In genomic region chr19:18865106-18865972, GRCh38 we compare ENCODE assay signal across 23 cellular contexts. TPM values are rescaled to one million over a fixed set of nuclear protein-coding genes. Genes with fewer than 3 reads are reported as not detected.
DNase-seq lines count a peak whose midpoint lies in the region; ATAC-seq and TF ChIP-seq lines count a peak whose summit lies in the region.
"Had no signal": no experiment of that assay in that cellular context is flagged by ENCODE, and none has a peak within 500 bp of the region (broad histone marks: within the 10 kb centered on the region; RNA-seq: fewer than 3 reads in every experiment).

No MANE protein-coding gene starts in this region.

- no peak overlapping the region for H4K91ac ChIP-seq in H9 (ENCODE audit: insufficient read length, low read depth, low read length)
- no peak overlapping the region for H4K91ac ChIP-seq in neuronal stem cell (ENCODE audit: low read depth, low read length, poor library complexity)

- no peak overlapping the region for H3K23ac ChIP-seq in H9 (ENCODE audit: insufficient read length, low read depth, low read length)
- H3K23ac ChIP-seq in neuronal stem cell (ENCODE audit: low read depth, low read length, poor library complexity): peak overlapping the region; percentile 55

- H3K36me3 Mint-ChIP-seq in H9 (ENCODE audit: insufficient read depth in 1 of 3, low read depth in 3 of 3): peaks cover 24 to 68% (median 62%) of the 10 kb centered on the region in 3 experiments; a peak in 6 of 7 replicates

- H3K9me3 ChIP-seq in H9 (ENCODE audit: control insufficient read depth, low read depth, low read length) (no peaks in the 10 kb centered on the region), neuronal stem cell (replicated peaks in 1 of 2; ENCODE audit: control insufficient read depth in 2 of 2, insufficient read depth in 1 of 2, low read depth in 1 of 2, low read length in 2 of 2) (no peaks in the 10 kb centered on the region), hepatocyte (ENCODE audit: low read depth) (no peaks in the 10 kb centered on the region)
- H3K9me3 ChIP-seq: BE2C, HAP-1 had no signal

- H2BK15ac ChIP-seq in H9 (ENCODE audit: low read depth, low read length) (no peak overlapping the region), neuronal stem cell (ENCODE audit: low read length) (no peak overlapping the region)

- H3K9me2 ChIP-seq in hepatocyte (replicated peaks; ENCODE audit: insufficient read depth): no peaks in the 10 kb centered on the region

- DNase-seq in H9 (no peak), foreskin keratinocyte (no peak), neuronal stem cell (ENCODE audit: low spot score) (no peak), globus pallidus (ENCODE audit: low spot score) (no peak), hepatocyte (ENCODE audit: low spot score) (no peak)
- DNase-seq: BE2C, EL, GF-D8, KG1, NCI-H1092, NCI-H146, NCI-H2029, NCI-H2227 treated with DMSO at 0.1 percent for 48 hours, NCI-H510A, NCI-H748 treated with DMSO at 0.1 percent for 48 hours, PC-9, RPMI8226, SIG-M5 had no signal

- peak; percentile 14 for ATAC-seq in foreskin keratinocyte
- ATAC-seq in HG03108 (IDR thresholded peaks at IDR 0.05; ENCODE audit: unreplicated experiment): no peak

- TF ChIP-seq CTCF in H9 (conservative IDR thresholded peaks at IDR 0.05) (no peak), VCaP (conservative IDR thresholded peaks at IDR 0.05) (no peak), foreskin keratinocyte (conservative IDR thresholded peaks at IDR 0.05) (no peak), hepatocyte (IDR thresholded peaks at IDR 0.05; ENCODE audit: poor library complexity) (no peak)

- no peak overlapping the region for H3K18ac ChIP-seq in H9 (ENCODE audit: insufficient read length, low read depth, low read length)
- no peak overlapping the region for H3K18ac ChIP-seq in neuronal stem cell (ENCODE audit: low read length)

- H3K56ac ChIP-seq in H9 (ENCODE audit: insufficient read length, low read depth, low read length): no peak overlapping the region

- H2BK120ac ChIP-seq in H9 (ENCODE audit: low read depth, low read length, poor library complexity, severe bottlenecking) (no peak overlapping the region), neuronal stem cell (ENCODE audit: low read depth, low read length) (no peak overlapping the region)

- H3K4ac ChIP-seq in H9 (ENCODE audit: low read depth, low read length) (no peak overlapping the region), neuronal stem cell (ENCODE audit: low read length) (no peak overlapping the region)

- H3K4me2 ChIP-seq in H9 (ENCODE audit: insufficient read depth, insufficient read length, low read length) (no peak overlapping the region), neuronal stem cell (ENCODE audit: insufficient read depth, low read length, poor library complexity, severe bottlenecking) (no peak overlapping the region), hepatocyte (no peak overlapping the region)
- H3K4me2 ChIP-seq: PC-9 had no signal

- no peak overlapping the region for H2BK5ac ChIP-seq in H9 (ENCODE audit: insufficient read length, low read length)
- H2BK5ac ChIP-seq in neuronal stem cell (ENCODE audit: low read length): no peak overlapping the region

- H3K4me1 ChIP-seq in H9 (ENCODE audit: insufficient read depth, low read length) (no peaks in the 10 kb centered on the region), foreskin keratinocyte (no peaks in the 10 kb centered on the region), neuronal stem cell (ENCODE audit: control insufficient read depth in 2 of 2, insufficient read depth in 1 of 2, low read depth in 1 of 2, low read length in 2 of 2) (no peaks in the 10 kb centered on the region), hepatocyte (ENCODE audit: insufficient read depth) (no peaks in the 10 kb centered on the region)
- H3K4me1 ChIP-seq: HAP-1 had no signal

- no peaks in the 10 kb centered on the region for H4K20me1 ChIP-seq in H9 (ENCODE audit: control insufficient read depth, insufficient read depth, insufficient read length)
- peaks cover 5% of the 10 kb centered on the region for H4K20me1 ChIP-seq in hepatocyte (ENCODE audit: insufficient read depth, poor library complexity, severe bottlenecking)

- H2AK5ac ChIP-seq in H9 (ENCODE audit: insufficient read length, low read length) (no peak overlapping the region), neuronal stem cell (ENCODE audit: low read depth, low read length) (no peak overlapping the region)

- H3K27me3 ChIP-seq in H9 (ENCODE audit: insufficient read depth, low read length) (no peaks in the 10 kb centered on the region), foreskin keratinocyte (peaks cover 20% of the 10 kb centered on the region), neuronal stem cell (ENCODE audit: control insufficient read depth in 3 of 3, insufficient read depth in 3 of 3, low read depth in 1 of 3, low read length in 3 of 3) (no peaks in the 10 kb centered on the region), hepatocyte (no peaks in the 10 kb centered on the region)
- H3K27me3 ChIP-seq: BE2C had no signal

- no peak overlapping the region for H3T11ph ChIP-seq in H9 (ENCODE audit: low read length)

- H2BK12ac ChIP-seq in H9 (ENCODE audit: insufficient read length, low read depth, low read length): no peak overlapping the region
- no peak overlapping the region for H2BK12ac ChIP-seq in neuronal stem cell (ENCODE audit: low read length)

- no peak overlapping the region for H2BK20ac ChIP-seq in H9 (ENCODE audit: low read depth, low read length, poor library complexity, severe bottlenecking)

- H3K4me1 Mint-ChIP-seq in H9: peaks cover 0 to 6% of the 10 kb centered on the region in 2 experiments; a peak in 2 of 4 replicates

- H3K79me2 ChIP-seq in H9 (ENCODE audit: insufficient read depth, low read length) (no peaks in the 10 kb centered on the region), hepatocyte (no peaks in the 10 kb centered on the region)

- H4K8ac ChIP-seq in H9 (replicated peaks; ENCODE audit: insufficient read length, low read depth, low read length) (no peak overlapping the region), neuronal stem cell (ENCODE audit: low read depth, low read length) (no peak overlapping the region)

- H3K23me2 ChIP-seq in H9 (ENCODE audit: insufficient read length, low read depth, low read length, poor library complexity, severe bottlenecking): no peaks in the 10 kb centered on the region

- no peak overlapping the region for H2AFZ ChIP-seq in H9 (ENCODE audit: low read length)
- no peak overlapping the region for H2AFZ ChIP-seq in neuronal stem cell (ENCODE audit: low read length)
- H2AFZ ChIP-seq in hepatocyte: no peak overlapping the region
- H2AFZ ChIP-seq: PC-9 had no signal

- H3K14ac ChIP-seq in H9 (ENCODE audit: insufficient read depth, low read length) (no peak overlapping the region; the same call in 1 of the 2 replicates), neuronal stem cell (ENCODE audit: low read length) (no peak overlapping the region)

- peak overlapping the region in 2 of 3 experiments; percentile 79 to 85; a peak in 3 of 7 replicates for H3K27ac Mint-ChIP-seq in H9

- no peak overlapping the region for H3K27ac ChIP-seq in H9 (ENCODE audit: insufficient read length, low read depth, low read length)
- H3K27ac ChIP-seq in VCaP: peak overlapping the region; percentile 34
- H3K27ac ChIP-seq in foreskin keratinocyte: no peak overlapping the region
- no peak overlapping the region for H3K27ac ChIP-seq in neuronal stem cell (replicated peaks; ENCODE audit: low read length)
- no peak overlapping the region for H3K27ac ChIP-seq in hepatocyte
- H3K27ac ChIP-seq: HL-60, PC-9 had no signal

- H4K5ac ChIP-seq in H9 (ENCODE audit: insufficient read length, low read depth, low read length): no peak overlapping the region

- no peak overlapping the region for H3K4me3 Mint-ChIP-seq in H9

- no peaks in the 10 kb centered on the region for H3K9me3 Mint-ChIP-seq in H9

- H3K36me3 ChIP-seq in neuronal stem cell (replicated peaks in 1 of 2; ENCODE audit: control insufficient read depth in 2 of 2, insufficient read depth in 2 of 2, low read length in 2 of 2): peaks cover 54 to 82% of the 10 kb centered on the region in 2 donors
- H3K36me3 ChIP-seq in hepatocyte (replicated peaks; ENCODE audit: insufficient read depth, low read depth): no peaks in the 10 kb centered on the region

- H3K4me3 ChIP-seq in neuronal stem cell (ENCODE audit: low read length in 2 of 2) (no peak overlapping the region), hepatocyte (no peak overlapping the region)
- H3K4me3 ChIP-seq: HAP-1, PC-9 had no signal

- H3K79me1 ChIP-seq in H9 (ENCODE audit: insufficient read depth, low read depth, low read length, poor library complexity, severe bottlenecking) (no peaks in the 10 kb centered on the region), neuronal stem cell (ENCODE audit: low read depth, low read length) (peaks cover 8% of the 10 kb centered on the region)

- no peak overlapping the region for H3K9ac ChIP-seq in H9 (ENCODE audit: extremely low read depth, insufficient read length, low read length)
- no peak overlapping the region for H3K9ac ChIP-seq in neuronal stem cell (ENCODE audit: low read depth, low read length, poor library complexity)

- no peaks in the 10 kb centered on the region for H3K27me3 Mint-ChIP-seq in H9 (ENCODE audit: low read depth)

- WGBS in H9 (ENCODE audit: extremely low coverage, insufficient read length, low lambda C conversion rate): no CpG with 5 or more reads among the region's 27 CpGs
- no CpG with 5 or more reads among the region's 27 CpGs for WGBS in neuronal stem cell (ENCODE audit: extremely low coverage in 2 of 2, insufficient read length in 2 of 2, insufficient replicate concordance in 1 of 2), 2 donors
- 94% methylated on average over 23 of the region's 27 CpGs for WGBS in hepatocyte (ENCODE audit: low lambda C conversion rate, missing lambda C conversion rate)

RNA-seq across cellular contexts. Expression of gene CERS1, which starts 30.6 kb away (rescaled TPM):
- total RNA-seq in H9 (2021) (19.3 and 20.3 TPM in 2 replicates), foreskin keratinocyte (0.10 and 0.11 TPM in 2 replicates), hepatocyte (3.0 and 5.3 TPM in 2 replicates)
- polyA plus RNA-seq in foreskin keratinocyte (0.06 and 0.28 TPM in 2 replicates), hepatocyte (4.9 and 5.7 TPM in 2 replicates)
- polyA plus RNA-seq in neuronal stem cell (2013, experiment 1 of 2): 17.4 TPM
- polyA plus RNA-seq in neuronal stem cell (2013, experiment 2 of 2): 17.0 TPM
- total RNA-seq: HT-29 had no signal

RNA-seq across cellular contexts. Expression of gene UPF1, which starts 33.6 kb away (rescaled TPM):
- total RNA-seq in H9 (2021) (83.3 and 85.4 TPM in 2 replicates), foreskin keratinocyte (56.7 and 58.1 TPM in 2 replicates), hepatocyte (24.5 and 47.2 TPM in 2 replicates)
- polyA plus RNA-seq in foreskin keratinocyte (43.2 and 44.0 TPM in 2 replicates), hepatocyte (22.2 and 27.0 TPM in 2 replicates)
- 17.2 TPM for polyA plus RNA-seq in neuronal stem cell (2013, experiment 1 of 2)
- 16.5 TPM for polyA plus RNA-seq in neuronal stem cell (2013, experiment 2 of 2)

RNA-seq across cellular contexts. Expression of gene COPE, which starts 53.8 kb away (rescaled TPM):
- 185 and 198 TPM in 2 replicates for total RNA-seq in H9 (2021)
- 193 and 257 TPM in 2 replicates for total RNA-seq in foreskin keratinocyte
- 257 and 326 TPM in 2 replicates for polyA plus RNA-seq in foreskin keratinocyte
- 152 TPM for polyA plus RNA-seq in neuronal stem cell (2013, experiment 1 of 2)
- polyA plus RNA-seq in neuronal stem cell (2013, experiment 2 of 2): 153 TPM
- total RNA-seq in hepatocyte: 222 and 228 TPM in 2 replicates
- polyA plus RNA-seq in hepatocyte: 397 and 413 TPM in 2 replicates

RNA-seq across cellular contexts. Expression of gene DDX49, which starts 54.2 kb away (rescaled TPM):
- total RNA-seq in H9 (2021) (52.3 and 52.4 TPM in 2 replicates), foreskin keratinocyte (50.0 and 53.2 TPM in 2 replicates), hepatocyte (45.8 and 46.0 TPM in 2 replicates)
- polyA plus RNA-seq in foreskin keratinocyte (53.2 and 55.3 TPM in 2 replicates), hepatocyte (57.8 and 61.3 TPM in 2 replicates)
- 11.8 TPM for polyA plus RNA-seq in neuronal stem cell (2013, experiment 1 of 2)
- polyA plus RNA-seq in neuronal stem cell (2013, experiment 2 of 2): 10.4 TPM
